ENCODE assay signal across 7 cellular contexts in genomic region chr15:43923553-43923952, GRCh38.
"Had no signal": no experiment of that assay in that cellular context is flagged by ENCODE, and none has a peak within 500 bp of the region (broad histone marks: within the 10 kb centered on the region; RNA-seq: fewer than 3 reads in every experiment).

No MANE protein-coding gene starts in this region.

- DNase-seq: GM23248, GOT3, H9, HCEC 1CT, IMR-90 had no signal

- H3K27ac Mint-ChIP-seq: H9 had no signal

- H2AFZ ChIP-seq: GM23248 had no signal

- H3K9ac ChIP-seq: GM23248 had no signal

- FAIRE-seq: H54, HTR-8/SVneo had no signal

- H3K27ac ChIP-seq: GM23248 had no signal

- H3K4me3 ChIP-seq: GM23248 had no signal

- H3K4me3 Mint-ChIP-seq: H9 had no signal
